13 cellular contexts compared by ENCODE assay signal in genomic region chr12:111439657-111440151, GRCh38. TPM values are rescaled to one million over a fixed set of nuclear protein-coding genes. Genes with fewer than 3 reads are reported as not detected.
DNase-seq lines count a peak whose midpoint lies in the region; ATAC-seq, FAIRE-seq and TF ChIP-seq lines count a peak whose summit lies in the region.
"Had no signal": no experiment of that assay in that cellular context is flagged by ENCODE, and none has a peak within 500 bp of the region (broad histone marks: within the 10 kb centered on the region; RNA-seq: fewer than 3 reads in every experiment).

No MANE protein-coding gene starts in this region.

- H3K27me3 Mint-ChIP-seq in activated naive CD8-positive, alpha-beta T cell treated with anti-CD3 and anti-CD28 coated beads, Interleukin-2, amount 10 ng/mL, durations not matched to agents 7 days and 5 days = no peaks in the 10 kb centered on the region

- ATAC-seq in HepG2 = no peak
- ATAC-seq in right lobe of liver = no peak
- ATAC-seq in activated naive CD8-positive, alpha-beta T cell treated with anti-CD3 and anti-CD28 coated beads, Interleukin-2, amount 10 ng/mL, durations not matched to agents 7 days and 5 days (ENCODE audit: low read depth) = no peak
- ATAC-seq in HG02938 (IDR thresholded peaks at IDR 0.05; ENCODE audit: unreplicated experiment) = no peak

- no peak overlapping the region for H3K4me3 ChIP-seq in HepG2 (replicated peaks in 1 of 3; ENCODE audit: insufficient read depth in 1 of 3, low read depth in 2 of 3, low read length in 3 of 3)
- no peak overlapping the region for H3K4me3 ChIP-seq in right lobe of liver
- no peak overlapping the region for H3K4me3 ChIP-seq in vagina
- H3K4me3 ChIP-seq: lung had no signal

- 93% methylated on average over 4 of the region's 5 CpGs for WGBS in HepG2 (ENCODE audit: low lambda C conversion rate)
- WGBS in right lobe of liver (ENCODE audit: insufficient coverage, low coverage, low lambda C conversion rate, missing lambda C conversion rate) = 80% methylated on average over 2 of the region's 5 CpGs

- H3K79me2 ChIP-seq in HepG2 (ENCODE audit: insufficient read depth, low read length) = no peaks in the 10 kb centered on the region

- peak overlapping the region; percentile 13 for H3K4me3 Mint-ChIP-seq in activated naive CD8-positive, alpha-beta T cell treated with anti-CD3 and anti-CD28 coated beads, Interleukin-2, amount 10 ng/mL, durations not matched to agents 7 days and 5 days

- DNase-seq in HepG2 (ENCODE audit: low spot score) (no peak), right lobe of liver (no peak), mesenteric fat pad (ENCODE audit: low spot score) (peak; percentile 74), vagina (ENCODE audit: extremely low spot score in 2 of 2) (no peak), foreskin melanocyte (no peak), NCI-H1048 (lab: John Stamatoyannopoulos, UW) (no peak)
- DNase-seq in activated naive CD8-positive, alpha-beta T cell treated with anti-CD3 and anti-CD28 coated beads, Interleukin-2, amount 10 ng/mL, durations not matched to agents 7 days and 5 days = no peak
- DNase-seq: activated T-cell treated with anti-CD3 and anti-CD28 coated beads for 4 hours, GOT3, NCI-H2029 treated with DMSO at 0.1 percent for 48 hours had no signal

- peak overlapping the region; percentile 43 for H3K27ac Mint-ChIP-seq in activated naive CD8-positive, alpha-beta T cell treated with anti-CD3 and anti-CD28 coated beads, Interleukin-2, amount 10 ng/mL, durations not matched to agents 7 days and 5 days

- no peaks in the 10 kb centered on the region; a peak in 1 of 5 replicates for H3K27me3 ChIP-seq in HepG2 (ENCODE audit: control insufficient read depth in 1 of 2, insufficient read depth in 2 of 2, low read length in 2 of 2)
- H3K27me3 ChIP-seq in right lobe of liver = no peaks in the 10 kb centered on the region
- no peaks in the 10 kb centered on the region for H3K27me3 ChIP-seq in vagina

- H3K9me3 ChIP-seq in HepG2 (ENCODE audit: low read length) (no peaks in the 10 kb centered on the region), right lobe of liver (no peaks in the 10 kb centered on the region), vagina (no peaks in the 10 kb centered on the region)

- TF ChIP-seq EP300 in HepG2 (IDR thresholded peaks at IDR 0.05; ENCODE audit: low read depth in 2 of 2, low read length in 2 of 2) = no peak
- no peak for TF ChIP-seq EP300 in HepG2 (CRISPR knock-in tag; IDR thresholded peaks at IDR 0.05; ENCODE audit: borderline replicate concordance)

- no peaks in the 10 kb centered on the region for H3K9me3 Mint-ChIP-seq in activated naive CD8-positive, alpha-beta T cell treated with anti-CD3 and anti-CD28 coated beads, Interleukin-2, amount 10 ng/mL, durations not matched to agents 7 days and 5 days

- POLR2A ChIA-PET in HepG2 (lab: Yijun Ruan, JAX) = no interaction called here
- POLR2A ChIA-PET in activated naive CD8-positive, alpha-beta T cell treated with anti-CD3 and anti-CD28 coated beads, Interleukin-2, amount 10 ng/mL, durations not matched to agents 7 days and 5 days (lab: Charles Lee) = interaction anchor here (1.1 kb wide), 1 partner anchor 9 kb away, joined by 4 read pairs; no protein-coding TSS in a partner anchor

- H3K4me1 Mint-ChIP-seq in activated naive CD8-positive, alpha-beta T cell treated with anti-CD3 and anti-CD28 coated beads, Interleukin-2, amount 10 ng/mL, durations not matched to agents 7 days and 5 days = peaks cover 89% of the 10 kb centered on the region

- in situ Hi-C loops in HepG2 (cut with HindIII; ENCODE audit: extremely low pct_ligation_motif_present, low pct_unique_long_range_greater_than_20kb) = no loop called here

- BruUV-seq in HepG2 (replicated peaks; lab: Mats Ljungman, UMichigan) = no TSS peak

- H2AFZ ChIP-seq in HepG2 (ENCODE audit: low read length) = no peak overlapping the region

- H3K36me3 Mint-ChIP-seq in activated naive CD8-positive, alpha-beta T cell treated with anti-CD3 and anti-CD28 coated beads, Interleukin-2, amount 10 ng/mL, durations not matched to agents 7 days and 5 days = peaks cover 11% of the 10 kb centered on the region

- no peak for FAIRE-seq in HepG2 (lab: Jason Lieb, UNC)
- FAIRE-seq: TTC549 had no signal

- H3K36me3 ChIP-seq in HepG2 (replicated peaks in 1 of 2; ENCODE audit: control insufficient read depth in 1 of 2, insufficient read depth in 2 of 2, low read length in 2 of 2) = peaks cover 13 to 45% of the 10 kb centered on the region in 2 experiments; a peak in 4 of 5 replicates
- no peaks in the 10 kb centered on the region for H3K36me3 ChIP-seq in right lobe of liver
- H3K36me3 ChIP-seq in vagina = peaks cover 0 to 5% of the 10 kb centered on the region in 2 donors

- 0 out of 4 replicates have a peak, but pooled peaks of 1 of the 2 experiments have one; percentile 12 for TF ChIP-seq POLR2A in HepG2 (IDR thresholded peaks at IDR 0.05; ENCODE audit: insufficient read depth in 1 of 2, low read depth in 2 of 2, low read length in 2 of 2)
- no peak for TF ChIP-seq POLR2A in right lobe of liver (IDR thresholded peaks at IDR 0.05)
- no peak for TF ChIP-seq POLR2A in vagina (IDR thresholded peaks at IDR 0.05)

- TF ChIP-seq RAD21 in HepG2 (CRISPR knock-in tag; IDR thresholded peaks at IDR 0.05) = no peak

- intact Hi-C loops in HepG2 (cut with micrococcal nuclease; ENCODE audit: unreplicated experiment) = no loop called here
- intact Hi-C loops in right lobe of liver (cut with DNase I) = no loop called here
- intact Hi-C loops in vagina (cut with DNase I) = no loop called here

- no peak overlapping the region for H3K27ac ChIP-seq in HepG2 (ENCODE audit: extremely low read length, insufficient read depth, low read length)
- peak overlapping the region in 1 of 3 donors; percentile 14 for H3K27ac ChIP-seq in right lobe of liver
- H3K27ac ChIP-seq in vagina = peak overlapping the region; percentile 39

- 0 out of 2 replicates have a peak, but pooled peaks cover 8% of the 10 kb centered on the region for H4K20me1 ChIP-seq in HepG2 (ENCODE audit: insufficient read depth, low read length)

- H3K4me1 ChIP-seq in HepG2 (ENCODE audit: insufficient read depth, low read length) = no peaks in the 10 kb centered on the region
- peaks cover 0 to 24% (median 9%) of the 10 kb centered on the region in 4 donors for H3K4me1 ChIP-seq in right lobe of liver
- H3K4me1 ChIP-seq in vagina = peaks cover 75% of the 10 kb centered on the region

- no peak overlapping the region for H3K9ac ChIP-seq in HepG2 (ENCODE audit: insufficient read depth, low read depth, low read length)

- TF ChIP-seq CTCF in HepG2 (CRISPR knock-in tag; IDR thresholded peaks at IDR 0.05) (no peak), right lobe of liver (IDR thresholded peaks at IDR 0.05) (no peak), vagina (IDR thresholded peaks at IDR 0.05) (no peak)

- CTCF ChIA-PET in HepG2 (lab: Yijun Ruan, JAX; ENCODE audit: low intra/inter-chr PET ratio, low total read pairs) = no interaction called here

- H3K4me2 ChIP-seq in HepG2 (ENCODE audit: low read depth, low read length) = no peak overlapping the region

TF ChIP-seq in HepG2, 621 proteins besides CTCF, POLR2A, EP300 and RAD21 (continues in another document):
- no peak for TF ChIP-seq TFDP2 (CRISPR knock-in tag; IDR thresholded peaks at IDR 0.05)
- no peak for TF ChIP-seq NCOA2 (CRISPR knock-in tag; IDR thresholded peaks at IDR 0.05)

RNA-seq across cellular contexts. Expression of gene SH2B3, which starts 34.0 kb away (rescaled TPM):
- total RNA-seq in HepG2 (2016; rRNA removed; fragmentation: Illumina TruSeq; extraction: Trizol) (6.8 and 6.9 TPM in 2 replicates), right lobe of liver (10 to 100 TPM in 5 of 6 experiments, 1 to 10 TPM in 1; 6.7 to 43.5 (median 17.0) TPM), mesenteric fat pad (43.3 TPM), vagina (24.1 TPM)
- 3.0 and 4.5 TPM in 2 replicates for total RNA-seq in HepG2 (2016; cell fraction: cytosol; rRNA removed; fragmentation: Illumina TruSeq; extraction: Trizol; ENCODE audit: low read depth)
- 5.3 and 6.3 TPM in 2 replicates for total RNA-seq in HepG2 (2016; cell fraction: insoluble cytoplasmic fraction; rRNA removed; fragmentation: Illumina TruSeq; extraction: Trizol)
- 8.1 and 8.8 TPM in 2 replicates for total RNA-seq in HepG2 (2016; cell fraction: membrane; rRNA removed; fragmentation: Illumina TruSeq; extraction: Trizol)
- total RNA-seq in HepG2 (2016; cell fraction: nucleus; rRNA removed; fragmentation: Illumina TruSeq; extraction: Trizol) = 3.3 and 4.2 TPM in 2 replicates
- polyA plus RNA-seq in HepG2 (2011; rRNA removed) = 6.8 and 7.1 TPM in 2 replicates
- polyA plus RNA-seq in HepG2 (2011; cell fraction: cytosol; rRNA removed) = 5.9 and 7.0 TPM in 2 replicates
- polyA plus RNA-seq in HepG2 (2011; cell fraction: nucleus; rRNA removed) = 6.3 and 7.7 TPM in 2 replicates
- polyA plus RNA-seq in HepG2 (2012) = 5.1 and 9.2 TPM in 2 replicates
- 0.99 and 1.3 TPM in 2 replicates for polyA plus RNA-seq in HepG2 (2016; cell fraction: cytosol; fragmentation: Illumina TruSeq; extraction: Trizol; ENCODE audit: low read depth)
- polyA plus RNA-seq in HepG2 (2016; cell fraction: insoluble cytoplasmic fraction; fragmentation: Illumina TruSeq; extraction: Trizol; ENCODE audit: low read depth) = 7.6 and 9.1 TPM in 2 replicates
- 5.2 and 5.7 TPM in 2 replicates for polyA plus RNA-seq in HepG2 (2016; cell fraction: membrane; fragmentation: Illumina TruSeq; extraction: Trizol; ENCODE audit: low read depth)
- polyA plus RNA-seq in HepG2 (2016; cell fraction: nucleus; fragmentation: Illumina TruSeq; extraction: Trizol; ENCODE audit: insufficient read depth, low read depth) = 8.8 and 9.8 TPM in 2 replicates
- 2.2 and 11.4 TPM in 2 replicates for polyA minus RNA-seq in HepG2 (2011; rRNA and poly(A)+ RNA removed; ENCODE audit: low replicate concordance)
- polyA minus RNA-seq in HepG2 (2011; cell fraction: cytosol; rRNA and poly(A)+ RNA removed) = 6.2 and 6.9 TPM in 2 replicates
- 3.3 and 3.9 TPM in 2 replicates for polyA minus RNA-seq in HepG2 (2011; cell fraction: nucleus; rRNA and poly(A)+ RNA removed)
- total RNA-seq in activated naive CD8-positive, alpha-beta T cell treated with anti-CD3 and anti-CD28 coated beads, Interleukin-2, amount 10 ng/mL, durations not matched to agents 7 days and 5 days = 10 to 100 TPM; 40.7 to 44.5 TPM
